ENCODE assay signal across 42 cellular contexts in the genomic region with DNA sequence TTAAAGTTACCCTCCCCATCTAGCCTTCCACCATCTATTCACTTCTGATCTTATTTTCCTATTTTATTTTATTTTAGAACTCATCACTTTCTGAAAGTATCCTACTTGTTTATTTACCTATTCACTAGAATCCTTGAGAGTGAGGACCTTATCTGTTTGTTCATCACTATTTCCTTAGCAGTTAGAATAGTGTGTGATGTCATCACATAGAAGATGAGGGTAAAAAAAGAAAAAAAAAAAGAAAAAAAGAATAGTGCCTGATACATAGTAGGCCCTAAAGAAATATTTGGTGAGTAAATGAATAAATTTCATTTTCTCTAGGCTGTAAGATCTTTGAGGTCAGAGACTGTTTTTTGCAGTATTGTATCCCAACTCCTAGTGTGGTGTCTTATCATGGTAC. TPM values are rescaled to one million over a fixed set of nuclear protein-coding genes. Genes with fewer than 3 reads are reported as not detected.
"Had no signal": no experiment of that assay in that cellular context is flagged by ENCODE, and none has a peak within 500 bp of the region (broad histone marks: within the 10 kb centered on the region; RNA-seq: fewer than 3 reads in every experiment).

No MANE protein-coding gene starts in this region.

- H3K36me3 ChIP-seq: breast epithelium had no signal

- H3K27ac ChIP-seq: adrenal gland, ascending aorta, body of pancreas, brain microvascular endothelial cell, breast epithelium had no signal

- H3K27me3 ChIP-seq: adrenal gland, ascending aorta, body of pancreas, brain microvascular endothelial cell, breast epithelium, cardiac muscle cell had no signal

- DNase-seq: activated effector memory CD4-positive, alpha-beta T cell treated with anti-CD3 and anti-CD28 coated beads, Interleukin-2, amount 50 U/mL, for 16 hours; activated effector memory CD4-positive, alpha-beta T cell treated with Interleukin-2 at 50 U/mL for 16 hours; activated gamma-delta T cell; activated gamma-delta T cell treated with Interleukin-2 at 50 U/mL for 16 hours; activated naive CD4-positive, alpha-beta T cell; activated naive CD4-positive, alpha-beta T cell treated with anti-CD3 and anti-CD28 coated beads for 36 hours; activated naive CD4-positive, alpha-beta T cell treated with anti-CD3 and anti-CD28 coated beads, Interleukin-2, amount 10 ng/mL, durations not matched to agents 7 days and 5 days; activated naive CD4-positive, alpha-beta T cell treated with anti-CD3 and anti-CD28 coated beads, Interleukin-2, amount 50 U/mL, for 16 hours; activated naive CD4-positive, alpha-beta T cell treated with Interleukin-2 at 50 U/mL for 16 hours; activated naive CD8-positive, alpha-beta T cell treated with anti-CD3 and anti-CD28 coated beads for 36 hours; activated naive CD8-positive, alpha-beta T cell treated with anti-CD3 and anti-CD28 coated beads, Interleukin-2, amount 10 ng/mL, durations not matched to agents 7 days and 5 days; activated naive CD8-positive, alpha-beta T cell treated with anti-CD3 and anti-CD28 coated beads, Interleukin-2, amount 50 U/mL, for 24 hours; activated T-cell treated with anti-CD3 and anti-CD28 coated beads, Interleukin-2, amount 50 U/mL, for 1 hour; activated T-cell treated with anti-CD3 and anti-CD28 coated beads, Interleukin-2, amount 50 U/mL, for 24 hours; activated T-cell treated with anti-CD3 and anti-CD28 coated beads, Interleukin-2, amount 50 U/mL, for 4 hours; activated T-cell treated with anti-CD3 and anti-CD28 coated beads, Interleukin-2, amount 50 U/mL, for 48 hours; activated T-cell treated with anti-CD3 and anti-CD28 coated beads, Interleukin-2, amount 50 U/mL, for 72 hours; adrenal gland; amniotic stem cell; amygdala; anterior cingulate cortex; aorta; body of pancreas; brain microvascular endothelial cell; caudate nucleus; central memory CD4-positive, alpha-beta T cell; cerebellar nuclear complex had no signal

- H3K4me1 Mint-ChIP-seq: activated naive CD4-positive, alpha-beta T cell treated with anti-CD3 and anti-CD28 coated beads, Interleukin-2, amount 10 ng/mL, durations not matched to agents 7 days and 5 days; activated naive CD8-positive, alpha-beta T cell treated with anti-CD3 and anti-CD28 coated beads, Interleukin-2, amount 10 ng/mL, durations not matched to agents 7 days and 5 days; brain; central memory CD8-positive, alpha-beta T cell had no signal

- H3K9me3 Mint-ChIP-seq: activated naive CD4-positive, alpha-beta T cell treated with anti-CD3 and anti-CD28 coated beads for 36 hours; activated naive CD4-positive, alpha-beta T cell treated with anti-CD3 and anti-CD28 coated beads, Interleukin-2, amount 10 ng/mL, durations not matched to agents 7 days and 5 days; activated naive CD4-positive, alpha-beta T cell treated with anti-CD3 and anti-CD28 coated beads, Interleukin-2, amount 50 U/mL, for 24 hours; activated naive CD4-positive, alpha-beta T cell treated with anti-CD3 and anti-CD28 coated beads, Interleukin-2, amount 50 U/mL, for 72 hours; activated naive CD8-positive, alpha-beta T cell treated with anti-CD3 and anti-CD28 coated beads for 36 hours; activated naive CD8-positive, alpha-beta T cell treated with anti-CD3 and anti-CD28 coated beads, Interleukin-2, amount 10 ng/mL, durations not matched to agents 7 days and 5 days; activated naive CD8-positive, alpha-beta T cell treated with anti-CD3 and anti-CD28 coated beads, Interleukin-2, amount 50 U/mL, for 24 hours; activated T-cell treated with anti-CD3 and anti-CD28 coated beads, Interleukin-2, amount 50 U/mL, for 24 hours; activated T-cell treated with anti-CD3 and anti-CD28 coated beads, Interleukin-2, amount 50 U/mL, for 4 hours; activated T-cell treated with anti-CD3 and anti-CD28 coated beads, Interleukin-2, amount 50 U/mL, for 72 hours; activated T-helper 1 cell treated with anti-CD3 and anti-CD28 coated beads, Interleukin-12 subunit alpha, Interleukin-12 subunit beta, Interleukin-2, Interleukin-4 antibody, amounts not matched to agents 30 ng/mL and 10 ng/mL and 1 ng/mL, durations not matched to agents 14 hours and 24 hours and 36 hours; activated T-helper 17 cell treated with anti-CD3 and anti-CD28 coated beads, Interleukin-2, amount 50 U/mL, for 72 hours; activated T-helper 2 cell treated with anti-CD3 and anti-CD28 coated beads, Interferon-gamma antibody, Interleukin-2, Interleukin-4, amounts not matched to agents 10 μg/mL and 5 μg/mL and 100 μg/mL, durations not matched to agents 14 hours and 24 hours and 36 hours; brain; central memory CD8-positive, alpha-beta T cell had no signal

- H3K4me3 ChIP-seq: adrenal gland, ascending aorta, body of pancreas, breast epithelium, cardiac muscle cell had no signal

- H3K27ac Mint-ChIP-seq: activated naive CD4-positive, alpha-beta T cell treated with anti-CD3 and anti-CD28 coated beads for 36 hours; activated naive CD4-positive, alpha-beta T cell treated with anti-CD3 and anti-CD28 coated beads, Interleukin-2, amount 10 ng/mL, durations not matched to agents 7 days and 5 days; activated naive CD4-positive, alpha-beta T cell treated with anti-CD3 and anti-CD28 coated beads, Interleukin-2, amount 50 U/mL, for 24 hours; activated naive CD8-positive, alpha-beta T cell; activated naive CD8-positive, alpha-beta T cell treated with anti-CD3 and anti-CD28 coated beads for 36 hours; activated naive CD8-positive, alpha-beta T cell treated with anti-CD3 and anti-CD28 coated beads, Interleukin-2, amount 10 ng/mL, durations not matched to agents 7 days and 5 days; activated naive CD8-positive, alpha-beta T cell treated with anti-CD3 and anti-CD28 coated beads, Interleukin-2, amount 50 U/mL, for 24 hours; activated T-cell treated with anti-CD3 and anti-CD28 coated beads, Interleukin-2, amount 50 U/mL, for 24 hours; activated T-cell treated with anti-CD3 and anti-CD28 coated beads, Interleukin-2, amount 50 U/mL, for 72 hours; activated T-helper 1 cell treated with anti-CD3 and anti-CD28 coated beads, Interleukin-12 subunit alpha, Interleukin-12 subunit beta, Interleukin-2, Interleukin-4 antibody, amounts not matched to agents 30 ng/mL and 10 ng/mL and 1 ng/mL, durations not matched to agents 14 hours and 24 hours and 36 hours; activated T-helper 2 cell treated with anti-CD3 and anti-CD28 coated beads, Interferon-gamma antibody, Interleukin-2, Interleukin-4, amounts not matched to agents 10 μg/mL and 5 μg/mL and 100 μg/mL, durations not matched to agents 14 hours and 24 hours and 36 hours; brain had no signal

- H3K4me1 ChIP-seq: ascending aorta, breast epithelium had no signal

- FAIRE-seq: astrocyte, bronchial epithelial cell had no signal

- H3K9me3 ChIP-seq: adrenal gland, ascending aorta, body of pancreas, breast epithelium had no signal

- H3K4me3 Mint-ChIP-seq: activated naive CD4-positive, alpha-beta T cell treated with anti-CD3 and anti-CD28 coated beads for 36 hours; activated naive CD4-positive, alpha-beta T cell treated with anti-CD3 and anti-CD28 coated beads, Interleukin-2, amount 10 ng/mL, durations not matched to agents 7 days and 5 days; activated naive CD4-positive, alpha-beta T cell treated with anti-CD3 and anti-CD28 coated beads, Interleukin-2, amount 50 U/mL, for 24 hours; activated naive CD8-positive, alpha-beta T cell; activated naive CD8-positive, alpha-beta T cell treated with anti-CD3 and anti-CD28 coated beads for 36 hours; activated naive CD8-positive, alpha-beta T cell treated with anti-CD3 and anti-CD28 coated beads, Interleukin-2, amount 10 ng/mL, durations not matched to agents 7 days and 5 days; activated naive CD8-positive, alpha-beta T cell treated with anti-CD3 and anti-CD28 coated beads, Interleukin-2, amount 50 U/mL, for 24 hours; activated T-cell treated with anti-CD3 and anti-CD28 coated beads, Interleukin-2, amount 50 U/mL, for 24 hours; activated T-cell treated with anti-CD3 and anti-CD28 coated beads, Interleukin-2, amount 50 U/mL, for 4 hours; activated T-cell treated with anti-CD3 and anti-CD28 coated beads, Interleukin-2, amount 50 U/mL, for 72 hours; activated T-helper 1 cell treated with anti-CD3 and anti-CD28 coated beads, Interleukin-12 subunit alpha, Interleukin-12 subunit beta, Interleukin-2, Interleukin-4 antibody, amounts not matched to agents 30 ng/mL and 10 ng/mL and 1 ng/mL, durations not matched to agents 14 hours and 24 hours and 36 hours; activated T-helper 17 cell treated with anti-CD3 and anti-CD28 coated beads, Interleukin-2, amount 50 U/mL, for 72 hours; brain; central memory CD8-positive, alpha-beta T cell had no signal

- H3K27me3 Mint-ChIP-seq: activated naive CD4-positive, alpha-beta T cell treated with anti-CD3 and anti-CD28 coated beads, Interleukin-2, amount 10 ng/mL, durations not matched to agents 7 days and 5 days; activated naive CD4-positive, alpha-beta T cell treated with anti-CD3 and anti-CD28 coated beads, Interleukin-2, amount 50 U/mL, for 24 hours; activated naive CD8-positive, alpha-beta T cell; activated naive CD8-positive, alpha-beta T cell treated with anti-CD3 and anti-CD28 coated beads for 36 hours; activated naive CD8-positive, alpha-beta T cell treated with anti-CD3 and anti-CD28 coated beads, Interleukin-2, amount 10 ng/mL, durations not matched to agents 7 days and 5 days; activated naive CD8-positive, alpha-beta T cell treated with anti-CD3 and anti-CD28 coated beads, Interleukin-2, amount 50 U/mL, for 24 hours; activated T-cell treated with anti-CD3 and anti-CD28 coated beads, Interleukin-2, amount 50 U/mL, for 24 hours; activated T-helper 17 cell treated with anti-CD3 and anti-CD28 coated beads, Interleukin-2, amount 50 U/mL, for 72 hours; brain; central memory CD8-positive, alpha-beta T cell had no signal

- ATAC-seq: activated naive CD4-positive, alpha-beta T cell treated with anti-CD3 and anti-CD28 coated beads, Interleukin-2, amount 50 U/mL, for 72 hours; activated naive CD8-positive, alpha-beta T cell treated with anti-CD3 and anti-CD28 coated beads, Interleukin-2, amount 50 U/mL, for 24 hours; activated T-cell treated with anti-CD3 and anti-CD28 coated beads, Interleukin-2, amount 50 U/mL, for 4 hours; activated T-cell treated with anti-CD3 and anti-CD28 coated beads, Interleukin-2, amount 50 U/mL, for 72 hours; activated T-helper 17 cell treated with anti-CD3 and anti-CD28 coated beads, Interleukin-2, amount 50 U/mL, for 72 hours had no signal

RNA-seq across cellular contexts. Expression of gene DNAJB13, which starts 37.4 kb away (rescaled TPM):
- total RNA-seq: aorta, ascending aorta, breast epithelium, cardiac septum, chondrocyte had no signal
- polyA plus RNA-seq: aorta, cardiac muscle cell had no signal
